8 cellular contexts compared by ENCODE assay signal in genomic region chr17:30969989-30970680, GRCh38. TPM values are rescaled to one million over a fixed set of nuclear protein-coding genes. Genes with fewer than 3 reads are reported as not detected.
DNase-seq lines count a peak whose midpoint lies in the region; ATAC-seq and TF ChIP-seq lines count a peak whose summit lies in the region.

No MANE protein-coding gene starts in this region.

- intact Hi-C loops in activated B cell treated with CpG ODN at 0.5 μM for 24 hours (cut with micrococcal nuclease): loop anchor here (2.0 to 5.0 kb wide), 4 partner anchors 39 to 337 kb away; partner anchors contain the start of gene ATAD5

- TF ChIP-seq CTCF in AG09309 (IDR thresholded peaks at IDR 0.05; ENCODE audit: control insufficient read depth, insufficient read depth, low read depth, low read length, missing control alignments) (no peak), GM23338 (conservative IDR thresholded peaks at IDR 0.05; ENCODE audit: low read depth in 2 of 2) (no peak), activated B cell treated with CpG ODN at 0.5 μM for 24 hours (IDR thresholded peaks at IDR 0.05) (no peak), nephron progenitor cell (IDR thresholded peaks at IDR 0.05) (no peak)

- peak overlapping the region; percentile 87 for H3K4me3 Mint-ChIP-seq in GM23338
- H3K4me3 Mint-ChIP-seq in activated B cell treated with CpG ODN at 0.5 μM for 24 hours: peak overlapping the region; percentile 97
- peak overlapping the region; percentile 88 for H3K4me3 Mint-ChIP-seq in nephron progenitor cell

- peaks cover 3% of the 10 kb centered on the region; the same call in 1 of the 2 replicates for H3K4me1 ChIP-seq in GM23338 (ENCODE audit: insufficient read depth)
- H3K4me1 ChIP-seq in esophagus (ENCODE audit: control insufficient read depth in 2 of 2, insufficient read depth in 2 of 2, low read length in 1 of 2): no peaks in the 10 kb centered on the region

- H3K79me2 ChIP-seq in GM23338 (replicated peaks; ENCODE audit: insufficient read depth): peaks cover 14% of the 10 kb centered on the region

- H3K4me3 ChIP-seq in AG09309 (ENCODE audit: control insufficient read depth, low read depth, low read length) (peak overlapping the region; percentile 44), GM23338 (peak overlapping the region; percentile 60), esophagus (ENCODE audit: low read depth in 1 of 2, low read length in 2 of 2) (peak overlapping the region; percentile 86 to 95)

- POLR2A ChIA-PET in activated B cell treated with CpG ODN at 0.5 μM for 24 hours (lab: Charles Lee): interaction anchor here (0.5 to 5.7 kb wide), 16 partner anchors 11 to 349 kb away, joined by 3 to 121 read pairs (median 10); partner anchors contain the start of genes ADAP2, CRLF3 and TEFM

- DNase-seq in AG09309 (ENCODE audit: low read depth) (no peak), GM23338 (ENCODE audit: low spot score) (peak; percentile 64), activated B cell treated with CpG ODN at 0.5 μM for 24 hours (peak; percentile 32), nephron progenitor cell (no peak), putamen (ENCODE audit: low spot score) (no peak)

- no peaks in the 10 kb centered on the region for H3K27me3 ChIP-seq in GM23338 (ENCODE audit: insufficient read depth)
- no peaks in the 10 kb centered on the region for H3K27me3 ChIP-seq in esophagus (ENCODE audit: control insufficient read depth in 1 of 2, insufficient read depth in 2 of 2, low read length in 2 of 2)

- H3K27me3 Mint-ChIP-seq in GM23338 (ENCODE audit: insufficient read depth, low read depth, poor library complexity) (peaks cover 8% of the 10 kb centered on the region), activated B cell treated with CpG ODN at 0.5 μM for 24 hours (no peaks in the 10 kb centered on the region), nephron progenitor cell (ENCODE audit: low read depth, poor library complexity) (peaks cover 20% of the 10 kb centered on the region)

- H3F3A ChIP-seq in GM23338 (replicated peaks; ENCODE audit: low read depth): peaks cover 12% of the 10 kb centered on the region; the same call in 1 of the 2 replicates

- WGBS in esophagus, 2 donors: 9 to 11% methylated on average over 23 of the region's 23 CpGs

- CTCF ChIA-PET in activated B cell treated with CpG ODN at 0.5 μM for 24 hours (lab: Charles Lee): interaction anchor here (0.6 to 1.2 kb wide), 3 partner anchors 9 to 31 kb away, joined by 3 to 6 read pairs (median 3); no protein-coding TSS in a partner anchor

- H3K27ac Mint-ChIP-seq in GM23338: peak overlapping the region; percentile 92
- H3K27ac Mint-ChIP-seq in activated B cell treated with CpG ODN at 0.5 μM for 24 hours: peak overlapping the region; percentile 98
- H3K27ac Mint-ChIP-seq in nephron progenitor cell: peak overlapping the region; percentile 98

- ATAC-seq in GM23338 (peak; percentile 17), activated B cell treated with CpG ODN at 0.5 μM for 24 hours (ENCODE audit: low read depth) (peak; percentile 17), GM19467 (IDR thresholded peaks at IDR 0.05; ENCODE audit: unreplicated experiment) (no peak), GM21367 (IDR thresholded peaks at IDR 0.05; ENCODE audit: unreplicated experiment) (no peak)

- H2AFZ ChIP-seq in GM23338: peak overlapping the region; percentile 90

- H3K9me3 ChIP-seq in esophagus (ENCODE audit: control insufficient read depth in 2 of 2, insufficient read depth in 1 of 2, low read depth in 1 of 2, low read length in 1 of 2): no peaks in the 10 kb centered on the region

- H3K9me2 ChIP-seq in GM23338 (ENCODE audit: insufficient read depth): peaks cover 7% of the 10 kb centered on the region; the same call in 1 of the 2 replicates

- 0 out of 2 replicates have a peak, but pooled peaks cover 4% of the 10 kb centered on the region for H3K36me3 ChIP-seq in GM23338 (ENCODE audit: insufficient read depth)
- peaks cover 0 to under 1% of the 10 kb centered on the region in 2 donors for H3K36me3 ChIP-seq in esophagus (ENCODE audit: control insufficient read depth in 2 of 2, insufficient read depth in 2 of 2, low read length in 1 of 2)

- H3K4me2 ChIP-seq in GM23338: peak overlapping the region; percentile 80

- H3K9me3 Mint-ChIP-seq in GM23338 (peaks cover 15% of the 10 kb centered on the region), activated B cell treated with CpG ODN at 0.5 μM for 24 hours (peaks cover 2% of the 10 kb centered on the region), nephron progenitor cell (peaks cover 23% of the 10 kb centered on the region)

- H3K4me1 Mint-ChIP-seq in GM23338: peaks cover 7% of the 10 kb centered on the region; the same call in 2 of the 3 replicates
- H3K4me1 Mint-ChIP-seq in activated B cell treated with CpG ODN at 0.5 μM for 24 hours: peaks cover 63% of the 10 kb centered on the region
- H3K4me1 Mint-ChIP-seq in nephron progenitor cell: peaks cover 29% of the 10 kb centered on the region

- H4K20me1 ChIP-seq in GM23338 (replicated peaks; ENCODE audit: insufficient read depth): peaks cover 4% of the 10 kb centered on the region; the same call in 1 of the 2 replicates

- H3K36me3 Mint-ChIP-seq in GM23338 (ENCODE audit: low read depth) (peaks cover 22% of the 10 kb centered on the region), activated B cell treated with CpG ODN at 0.5 μM for 24 hours (ENCODE audit: low read depth) (peaks cover 12% of the 10 kb centered on the region), nephron progenitor cell (ENCODE audit: low read depth) (peaks cover 28% of the 10 kb centered on the region)

- H3K27ac ChIP-seq in GM23338 (ENCODE audit: low read depth) (peak overlapping the region; percentile 84), esophagus (ENCODE audit: low read depth in 2 of 2, low read length in 1 of 2) (peak overlapping the region; percentile 97 to 98)

TF ChIP-seq in GM23338, 12 proteins besides CTCF, POLR2A, EP300 and RAD21:
- TF ChIP-seq CREB1 (CRISPR knock-in tag; IDR thresholded peaks at IDR 0.05; ENCODE audit: low read depth) (no peak), REST (IDR thresholded peaks at IDR 0.05; ENCODE audit: unreplicated experiment) (no peak), NANOG (IDR thresholded peaks at IDR 0.05; ENCODE audit: borderline replicate concordance) (no peak)

RNA-seq across cellular contexts. Expression of gene RNF135, which starts 0.7 kb away (rescaled TPM):
- total RNA-seq in GM23338 (2014; rRNA removed; shearing (Covaris generic)): 3.7 and 9.4 TPM in 2 replicates
- polyA plus RNA-seq in GM23338 (2016; fragmentation: Nextera tagmentation; extraction: Ambion mirVana) (6.8 and 9.8 TPM in 2 replicates), esophagus (10 to 100 TPM; 14.9 to 17.9 TPM)
- total RNA-seq in activated B cell treated with CpG ODN at 0.5 μM for 24 hours: 16.7 and 18.5 TPM in 2 replicates

RNA-seq across cellular contexts. Expression of gene ADAP2, which starts 48.4 kb away (rescaled TPM):
- 0.94 and 2.9 TPM in 2 replicates for total RNA-seq in GM23338 (2014; rRNA removed; shearing (Covaris generic))
- polyA plus RNA-seq in GM23338 (2016; fragmentation: Nextera tagmentation; extraction: Ambion mirVana): 0.80 and 0.94 TPM in 2 replicates
- total RNA-seq in activated B cell treated with CpG ODN at 0.5 μM for 24 hours: 16.0 and 16.9 TPM in 2 replicates
- polyA plus RNA-seq in esophagus: 1 to 10 TPM; 1.2 to 2.4 TPM

Comparison
In these comparisons a context has a peak if more than half of its experiments do, and no peak if none do; other contexts are left out.
1. DNase-seq: peak in GM23338 (single experiment) and activated B cell treated with CpG ODN at 0.5 μM for 24 hours (single experiment); none in AG09309 (single experiment), nephron progenitor cell (single experiment) and putamen (single experiment).
2. ATAC-seq: peak in GM23338 (single experiment) and activated B cell treated with CpG ODN at 0.5 μM for 24 hours (single experiment); none in GM19467 (single experiment) and GM21367 (single experiment).
3. Peak in every context shown above with its lines, with median percentiles within 50 percentile points of each other: H3K4me3 ChIP-seq, H3K27ac Mint-ChIP-seq and H3K4me3 Mint-ChIP-seq.